Comparison of ENCODE assay signal across 10 cellular contexts in genomic region chr12:2335109-2335508, GRCh38.
DNase-seq lines count a peak whose midpoint lies in the region; TF ChIP-seq lines count a peak whose summit lies in the region.
"Had no signal": no experiment of that assay in that cellular context is flagged by ENCODE, and none has a peak within 500 bp of the region (broad histone marks: within the 10 kb centered on the region; RNA-seq: fewer than 3 reads in every experiment).

No MANE protein-coding gene starts in this region.

- no peaks in the 10 kb centered on the region for H3K36me3 ChIP-seq in GM23248 (ENCODE audit: low read depth)

- no peak overlapping the region for H2AFZ ChIP-seq in GM23248
- H2AFZ ChIP-seq: PC-9 had no signal

- peaks cover 28% of the 10 kb centered on the region; the same call in 1 of the 2 replicates for H3K79me2 ChIP-seq in GM23248 (ENCODE audit: insufficient read depth)

- no peak overlapping the region for H3K9ac ChIP-seq in GM23248

- in situ Hi-C loops in GM23248 (cut with MboI), result no loop called here

- peak overlapping the region; percentile 92; the same call in 1 of the 2 replicates for H3K27ac ChIP-seq in GM23248
- peak overlapping the region in 11 of 21 experiments; percentile 6 to 92 (median 49) for H3K27ac ChIP-seq in skin epidermis
- H3K27ac ChIP-seq: PC-9 had no signal

- H3F3A ChIP-seq in GM23248 (ENCODE audit: insufficient read depth), result peaks cover 37% of the 10 kb centered on the region

- H3K4me1 ChIP-seq in GM23248 (ENCODE audit: insufficient read depth), result peaks cover 74% of the 10 kb centered on the region

- H3K4me3 ChIP-seq in GM23248 (no peak overlapping the region), fibroblast of villous mesenchyme (ENCODE audit: low read depth, low read length) (no peak overlapping the region), skin epidermis (no peak overlapping the region)
- H3K4me3 ChIP-seq: PC-9 had no signal

- no peaks in the 10 kb centered on the region for H3K9me2 ChIP-seq in GM23248 (ENCODE audit: insufficient read depth)

- no peaks in the 10 kb centered on the region for H3K9me3 Mint-ChIP-seq in activated naive CD8-positive, alpha-beta T cell treated with anti-CD3 and anti-CD28 coated beads for 36 hours
- H3K9me3 Mint-ChIP-seq: activated CD4-positive, alpha-beta memory T cell treated with anti-CD3 and anti-CD28 coated beads, Interleukin-2, amount 10 ng/mL, durations not matched to agents 7 days and 5 days had no signal

- no peaks in the 10 kb centered on the region for H3K9me3 ChIP-seq in GM23248 (ENCODE audit: low read depth)

- 92 to 94% methylated on average over 5 of the region's 5 CpGs for WGBS in GM23248 (ENCODE audit: low coverage in 1 of 2, low lambda C conversion rate in 2 of 2, missing lambda C conversion rate in 2 of 2), 2 experiments

- no peak overlapping the region for H3K4me3 Mint-ChIP-seq in activated naive CD8-positive, alpha-beta T cell treated with anti-CD3 and anti-CD28 coated beads for 36 hours
- H3K4me3 Mint-ChIP-seq: activated CD4-positive, alpha-beta memory T cell treated with anti-CD3 and anti-CD28 coated beads, Interleukin-2, amount 10 ng/mL, durations not matched to agents 7 days and 5 days had no signal

- peak overlapping the region; percentile 70 for H3K4me2 ChIP-seq in GM23248 (ENCODE audit: unreplicated experiment)
- H3K4me2 ChIP-seq: PC-9 had no signal

- no peaks in the 10 kb centered on the region for H3K27me3 Mint-ChIP-seq in activated naive CD8-positive, alpha-beta T cell treated with anti-CD3 and anti-CD28 coated beads for 36 hours

- no peak for TF ChIP-seq CTCF in fibroblast of villous mesenchyme (IDR thresholded peaks at IDR 0.05; ENCODE audit: insufficient read depth, low read depth, low read length)

- H3K27ac Mint-ChIP-seq in activated naive CD8-positive, alpha-beta T cell treated with anti-CD3 and anti-CD28 coated beads for 36 hours, result no peak overlapping the region
- H3K27ac Mint-ChIP-seq: activated CD4-positive, alpha-beta memory T cell treated with anti-CD3 and anti-CD28 coated beads, Interleukin-2, amount 10 ng/mL, durations not matched to agents 7 days and 5 days had no signal

- DNase-seq in GM23248 (no peak), NCI-H69 (lab: John Stamatoyannopoulos, UW) (peak; percentile 73), fibroblast of villous mesenchyme (ENCODE audit: low read depth) (peak; percentile 69), NCI-H2081 treated with DMSO at 0.1 percent for 48 hours (lab: John Stamatoyannopoulos, UW) (no peak), NCI-H82 (lab: John Stamatoyannopoulos, UW) (no peak)
- DNase-seq in activated naive CD8-positive, alpha-beta T cell treated with anti-CD3 and anti-CD28 coated beads for 36 hours, result no peak
- DNase-seq: activated CD4-positive, alpha-beta memory T cell treated with anti-CD3 and anti-CD28 coated beads, Interleukin-2, amount 10 ng/mL, durations not matched to agents 7 days and 5 days; activated naive CD4-positive, alpha-beta T cell treated with Interleukin-2 at 50 U/mL for 16 hours; PC-9 had no signal

- H4K20me1 ChIP-seq in GM23248 (ENCODE audit: insufficient read depth), result no peaks in the 10 kb centered on the region

- peaks cover 3% of the 10 kb centered on the region for H3K4me1 Mint-ChIP-seq in activated naive CD8-positive, alpha-beta T cell treated with anti-CD3 and anti-CD28 coated beads for 36 hours
- H3K4me1 Mint-ChIP-seq: activated CD4-positive, alpha-beta memory T cell treated with anti-CD3 and anti-CD28 coated beads, Interleukin-2, amount 10 ng/mL, durations not matched to agents 7 days and 5 days had no signal

- no peaks in the 10 kb centered on the region for H3K36me3 Mint-ChIP-seq in activated naive CD8-positive, alpha-beta T cell treated with anti-CD3 and anti-CD28 coated beads for 36 hours

- H3K27me3 ChIP-seq in GM23248 (replicated peaks; ENCODE audit: insufficient read depth), result no peaks in the 10 kb centered on the region

Comparison
In these comparisons a context has a peak if more than half of its experiments do, and no peak if none do; other contexts are left out.
1. DNase-seq: peak in NCI-H69 (single experiment) and fibroblast of villous mesenchyme (single experiment); none in GM23248 (single experiment), activated naive CD8-positive, alpha-beta T cell treated with anti-CD3 and anti-CD28 coated beads for 36 hours (single experiment), NCI-H2081 treated with DMSO at 0.1 percent for 48 hours (single experiment) and NCI-H82 (single experiment).